8 cellular contexts compared by ENCODE assay signal in genomic region chr13:43878897-43879322, GRCh38. TPM values are rescaled to one million over a fixed set of nuclear protein-coding genes. Genes with fewer than 3 reads are reported as not detected.
DNase-seq lines count a peak whose midpoint lies in the region; ATAC-seq lines count a peak whose summit lies in the region.

No MANE protein-coding gene starts in this region.

- H3K4me3 Mint-ChIP-seq in CD8-positive, alpha-beta memory T cell = peak overlapping the region; percentile 86 to 98 (median 91)

- no peaks in the 10 kb centered on the region for H3K27me3 ChIP-seq in CD8-positive, alpha-beta memory T cell (ENCODE audit: insufficient read depth, low read length, poor library complexity, severe bottlenecking)
- H3K27me3 ChIP-seq in layer of hippocampus (ENCODE audit: control insufficient read depth, insufficient read depth, low read length) = no peaks in the 10 kb centered on the region

- H3K36me3 Mint-ChIP-seq in CD8-positive, alpha-beta memory T cell = peaks cover 0 to 3% (median 0%) of the 10 kb centered on the region in 3 donors

- CTCF ChIA-PET in CD8-positive, alpha-beta memory T cell (lab: Charles Lee) = interaction anchor here (1.1 to 2.0 kb wide), 3 partner anchors 27 to 558 kb away, joined by 3 to 5 read pairs (median 5); no protein-coding TSS in a partner anchor

- peak overlapping the region; percentile 13 for H3K27ac ChIP-seq in CD8-positive, alpha-beta memory T cell (ENCODE audit: low read depth, low read length)
- peak overlapping the region; percentile 91 for H3K27ac ChIP-seq in layer of hippocampus (ENCODE audit: low read depth, low read length)

- H3K9me3 ChIP-seq in CD8-positive, alpha-beta memory T cell (ENCODE audit: low read length) = no peaks in the 10 kb centered on the region

- ATAC-seq in GM19043 (IDR thresholded peaks at IDR 0.05; ENCODE audit: low read depth, unreplicated experiment) (peak; percentile 32), HG03196 (IDR thresholded peaks at IDR 0.05; ENCODE audit: unreplicated experiment) (peak; percentile 36)

- DNase-seq in CD8-positive, alpha-beta memory T cell = peak in 3 of 5 donors; percentile 2 to 56 (median 38)
- DNase-seq in SKM-1 (lab: John Stamatoyannopoulos, UW; ENCODE audit: unreplicated experiment) (peak; percentile 37), dedifferentiated amniotic fluid mesenchymal stem cell (ENCODE audit: extremely low spot score) (peak; percentile 64), KG1 (lab: John Stamatoyannopoulos, UW) (no peak)
- DNase-seq in stimulated activated CD8-positive, alpha-beta memory T cell treated with anti-CD3 and anti-CD28 coated beads, Interleukin-15, amount 100 ng/mL, for 24 hours (ENCODE audit: low read depth) = peak; percentile 8

- no peaks in the 10 kb centered on the region for H3K9me3 Mint-ChIP-seq in CD8-positive, alpha-beta memory T cell

- H3K4me3 ChIP-seq in CD8-positive, alpha-beta memory T cell (ENCODE audit: low read length) = peak overlapping the region; percentile 55

- peaks cover 14% of the 10 kb centered on the region for H3K4me1 ChIP-seq in CD8-positive, alpha-beta memory T cell (ENCODE audit: insufficient read depth, low read length)

- peaks cover 12 to 36% (median 25%) of the 10 kb centered on the region in 3 donors for H3K4me1 Mint-ChIP-seq in CD8-positive, alpha-beta memory T cell

- POLR2A ChIA-PET in CD8-positive, alpha-beta memory T cell (lab: Charles Lee) = interaction anchor here (1.2 kb wide), 1 partner anchor 1039 kb away, joined by 3 read pairs; no protein-coding TSS in a partner anchor

- H3K27ac Mint-ChIP-seq in CD8-positive, alpha-beta memory T cell = peak overlapping the region; percentile 79 to 100 (median 90)

- H3K36me3 ChIP-seq in CD8-positive, alpha-beta memory T cell (ENCODE audit: insufficient read depth, low read length) = no peaks in the 10 kb centered on the region

- peaks cover 0 to 5% of the 10 kb centered on the region in 2 donors for H3K27me3 Mint-ChIP-seq in CD8-positive, alpha-beta memory T cell

RNA-seq across cellular contexts. Expression of gene CCDC122, which starts 0.6 kb away (rescaled TPM):
- 1 to 10 TPM; 2.4 to 3.7 TPM for total RNA-seq in CD8-positive, alpha-beta memory T cell
- 1.1 TPM for polyA plus RNA-seq in CD8-positive, alpha-beta memory T cell

RNA-seq across cellular contexts. Expression of gene LACC1, which starts 0.8 kb away (rescaled TPM):
- total RNA-seq in CD8-positive, alpha-beta memory T cell = 1 to 10 TPM; 4.6 to 7.0 TPM
- 1.7 TPM for polyA plus RNA-seq in CD8-positive, alpha-beta memory T cell
